8 cellular contexts compared by ENCODE assay signal in the genomic region with DNA sequence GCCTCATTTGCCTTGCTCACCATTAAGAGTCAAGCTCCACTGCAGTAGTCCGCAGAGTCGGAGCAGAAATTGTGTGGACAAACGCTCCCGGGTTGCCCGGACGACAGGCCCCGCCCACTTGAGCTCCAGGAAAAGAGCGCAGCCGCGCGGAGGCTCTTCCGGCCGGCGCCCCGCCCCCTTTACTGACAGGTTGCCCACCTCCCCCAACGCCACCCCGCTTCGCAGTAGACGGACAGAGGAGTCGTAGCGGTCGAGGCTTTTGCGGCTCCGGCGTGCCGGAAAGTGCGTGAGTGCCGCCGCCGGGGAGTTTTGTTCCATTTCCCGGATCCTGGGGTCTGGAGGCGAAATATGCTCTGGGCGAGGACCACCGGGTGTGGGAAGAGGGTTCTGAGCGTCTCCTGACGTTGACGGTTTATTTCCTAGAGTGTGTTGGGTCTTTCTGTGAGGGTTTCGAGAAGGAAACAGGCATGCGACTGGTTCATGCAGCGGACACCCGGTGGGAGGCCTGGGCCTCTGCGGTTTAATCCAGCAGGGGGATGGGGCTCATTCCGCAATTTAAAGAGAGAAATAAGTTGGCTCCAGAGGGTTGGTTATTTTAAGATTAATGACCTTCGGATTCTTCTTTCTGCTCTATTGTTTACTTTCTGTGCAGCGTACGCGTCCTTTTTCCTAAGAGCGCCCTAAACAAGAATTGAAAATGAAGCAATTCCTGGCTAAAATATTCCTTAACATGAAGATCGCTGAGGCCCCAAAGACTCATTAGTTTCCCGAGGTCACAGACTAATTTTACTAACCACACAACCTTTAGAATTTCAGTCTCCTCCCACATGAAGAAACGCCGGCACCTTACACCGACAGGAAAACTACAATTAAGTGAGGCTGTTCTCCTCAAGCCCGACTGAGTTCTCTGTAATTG. TPM values are rescaled to one million over a fixed set of nuclear protein-coding genes. Genes with fewer than 3 reads are reported as not detected.
DNase-seq lines count a peak whose midpoint lies in the region; ATAC-seq and TF ChIP-seq lines count a peak whose summit lies in the region.

A gene with protein sequence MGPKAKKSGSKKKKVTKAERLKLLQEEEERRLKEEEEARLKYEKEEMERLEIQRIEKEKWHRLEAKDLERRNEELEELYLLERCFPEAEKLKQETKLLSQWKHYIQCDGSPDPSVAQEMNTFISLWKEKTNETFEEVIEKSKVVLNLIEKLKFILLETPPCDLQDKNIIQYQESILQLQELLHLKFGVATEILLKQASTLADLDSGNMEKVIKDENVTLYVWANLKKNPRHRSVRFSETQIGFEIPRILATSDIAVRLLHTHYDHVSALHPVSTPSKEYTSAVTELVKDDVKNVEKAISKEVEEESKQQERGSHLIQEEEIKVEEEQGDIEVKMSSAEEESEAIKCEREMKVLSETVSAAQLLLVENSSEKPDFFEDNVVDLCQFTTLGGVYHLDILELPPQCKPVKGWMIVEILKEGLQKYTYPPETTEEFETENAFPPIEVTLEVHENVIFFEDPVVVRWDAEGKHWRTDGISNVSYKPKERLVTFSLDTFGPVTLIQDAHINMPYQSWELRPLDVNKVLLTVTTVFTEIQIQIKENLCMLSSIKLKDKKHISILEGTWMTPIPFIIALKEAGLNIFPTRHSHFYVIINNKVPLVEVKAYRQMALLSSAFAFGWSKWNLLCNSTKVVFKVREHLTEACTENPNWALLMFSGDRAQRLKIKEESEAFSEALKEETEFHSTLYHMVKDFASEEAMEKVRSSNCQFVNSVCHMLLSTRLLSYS (minus strand): TSS at position 105 of the 916 bp plus-strand sequence. CDS start 82 bp downstream, at position 23.
A gene with protein sequence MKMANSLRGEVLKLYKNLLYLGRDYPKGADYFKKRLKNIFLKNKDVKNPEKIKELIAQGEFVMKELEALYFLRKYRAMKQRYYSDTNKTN (plus strand): TSS at position 182 of the 916 bp plus-strand sequence. CDS start 8,720 bp downstream, outside the sequence.

- H3K4me3 Mint-ChIP-seq in CD4-positive, alpha-beta T cell, result peak within 1 kb of the TSS; percentile 98
- H3K4me3 Mint-ChIP-seq in activated CD4-positive, alpha-beta memory T cell treated with anti-CD3 and anti-CD28 coated beads for 36 hours, result peak within 1 kb of the TSS; percentile 95

- CTCF ChIA-PET in CD4-positive, alpha-beta T cell (lab: Charles Lee), result interaction anchor here (0.9 to 1.7 kb wide), 3 partner anchors 9 to 46 kb away, joined by 3 to 8 read pairs (median 4); no protein-coding TSS in a partner anchor
- CTCF ChIA-PET in activated CD4-positive, alpha-beta memory T cell treated with anti-CD3 and anti-CD28 coated beads for 36 hours (lab: Charles Lee), result interaction anchor here (0.5 to 2.9 kb wide), 5 partner anchors 40 to 1863 kb away, joined by 3 to 27 read pairs (median 7); no protein-coding TSS in a partner anchor

- TF ChIP-seq CTCF in CD4-positive, alpha-beta T cell (IDR thresholded peaks at IDR 0.05), result no peak
- peak in 21 of 56 donors; percentile 2 to 42 (median 19) for TF ChIP-seq CTCF in dorsolateral prefrontal cortex (IDR thresholded peaks at IDR 0.05 in 54 of 56, conservative IDR thresholded peaks at IDR 0.05 in 2 of 56; ENCODE audit: low read depth in 1 of 56, partially characterized antibody in 56 of 56)
- no peak for TF ChIP-seq CTCF in liver (IDR thresholded peaks at IDR 0.05; ENCODE audit: low read depth, low read length, missing input control)

- no peaks in the 10 kb centered on the region for H3K27me3 Mint-ChIP-seq in CD4-positive, alpha-beta T cell
- no peaks in the 10 kb centered on the region for H3K27me3 Mint-ChIP-seq in activated CD4-positive, alpha-beta memory T cell treated with anti-CD3 and anti-CD28 coated beads for 36 hours

- POLR2A ChIA-PET in CD4-positive, alpha-beta T cell (lab: Charles Lee), result interaction anchor here (0.7 to 1.9 kb wide), 12 partner anchors 9 to 1637 kb away, joined by 3 to 14 read pairs (median 6); a partner anchor contains a TSS
- POLR2A ChIA-PET in activated CD4-positive, alpha-beta memory T cell treated with anti-CD3 and anti-CD28 coated beads for 36 hours (lab: Charles Lee), result interaction anchor here (0.9 kb wide), 1 partner anchor 144 kb away, joined by 3 read pairs; no protein-coding TSS in a partner anchor

- H3K4me1 Mint-ChIP-seq in CD4-positive, alpha-beta T cell (ENCODE audit: low read depth), result peaks cover 51% of the 10 kb centered on the region
- peaks cover 21% of the 10 kb centered on the region for H3K4me1 Mint-ChIP-seq in activated CD4-positive, alpha-beta memory T cell treated with anti-CD3 and anti-CD28 coated beads for 36 hours (ENCODE audit: low read depth)

- H3K4me3 ChIP-seq in dorsolateral prefrontal cortex (peak within 1 kb of the TSS; percentile 52 to 97 (median 85)), liver (ENCODE audit: low read depth in 1 of 3, low read length in 3 of 3) (peak within 1 kb of the TSS; percentile 68 to 94 (median 92))

- peaks cover 17% of the 10 kb centered on the region for H3K36me3 Mint-ChIP-seq in CD4-positive, alpha-beta T cell (ENCODE audit: low read depth)
- H3K36me3 Mint-ChIP-seq in activated CD4-positive, alpha-beta memory T cell treated with anti-CD3 and anti-CD28 coated beads for 36 hours, result peaks cover 1% of the 10 kb centered on the region

- H3K9ac ChIP-seq in liver (ENCODE audit: low read depth in 1 of 2, low read length in 2 of 2), result peak within 1 kb of the TSS; percentile 61 to 99

- H3K4me1 ChIP-seq in liver (ENCODE audit: control insufficient read depth in 4 of 4, insufficient read depth in 4 of 4, low read length in 3 of 4), result peaks cover 0 to 17% (median 9%) of the 10 kb centered on the region in 4 donors

- H3K27ac ChIP-seq in CD4-positive, alpha-beta T cell (ENCODE audit: low read depth, low read length), result peak within 1 kb of the TSS; percentile 92
- H3K27ac ChIP-seq in dorsolateral prefrontal cortex (peak within 1 kb of the TSS; percentile 63 to 98 (median 92)), liver (ENCODE audit: low read depth in 1 of 2, low read length in 2 of 2) (peak within 1 kb of the TSS; percentile 96 to 97)

- peak in 1 of 2 donors; percentile 23 for TF ChIP-seq RAD21 in liver (IDR thresholded peaks at IDR 0.05)

- WGBS in liver, result under 1% methylated on average over 54 of the region's 54 CpGs

- H3K9me3 ChIP-seq in CD4-positive, alpha-beta T cell (ENCODE audit: control insufficient read depth, low read length), result no peaks in the 10 kb centered on the region
- no peaks in the 10 kb centered on the region for H3K9me3 ChIP-seq in liver (ENCODE audit: control insufficient read depth in 4 of 4, low read length in 3 of 4)

- intact Hi-C loops in CD4-positive, alpha-beta T cell (cut with DNase I, micrococcal nuclease), result loop anchor here (1.0 to 5.0 kb wide), 3 partner anchors 42 to 192 kb away; no protein-coding TSS in a partner anchor
- intact Hi-C loops in activated CD4-positive, alpha-beta memory T cell treated with anti-CD3 and anti-CD28 coated beads for 36 hours (cut with micrococcal nuclease), result loop anchor here (1.0 to 5.0 kb wide), 3 partner anchors 55 to 143 kb away; a partner anchor contains a TSS
- intact Hi-C loops in dorsolateral prefrontal cortex (cut with DNase I), result loop anchor here (5.0 kb wide), 1 partner anchor 57 kb away; a partner anchor contains a TSS

- ATAC-seq in CD4-positive, alpha-beta T cell (ENCODE audit: poor library complexity), result peak; percentile 94
- ATAC-seq in GM19452 (IDR thresholded peaks at IDR 0.05; ENCODE audit: unreplicated experiment) (peak; percentile 90), HG03575 (IDR thresholded peaks at IDR 0.05; ENCODE audit: extremely low read depth, insufficient number of reproducible peaks, low FRiP score, unreplicated experiment) (peak; percentile 85)

- H3K36me3 ChIP-seq in liver (ENCODE audit: control insufficient read depth in 4 of 4, insufficient read depth in 3 of 4, low read depth in 1 of 4, low read length in 3 of 4), result no peaks in the 10 kb centered on the region

- H3K9me3 Mint-ChIP-seq in CD4-positive, alpha-beta T cell, result no peaks in the 10 kb centered on the region
- H3K9me3 Mint-ChIP-seq in activated CD4-positive, alpha-beta memory T cell treated with anti-CD3 and anti-CD28 coated beads for 36 hours, result no peaks in the 10 kb centered on the region

- DNase-seq in CD4-positive, alpha-beta T cell, result peak; percentile 89 to 97 (median 94)
- DNase-seq in NCI-H82 (lab: John Stamatoyannopoulos, UW), result peak; percentile 99
- DNase-seq in activated CD4-positive, alpha-beta memory T cell treated with anti-CD3 and anti-CD28 coated beads for 36 hours, result peak; percentile 97
- peak; percentile 88 to 95 (median 94) for DNase-seq in dorsolateral prefrontal cortex
- DNase-seq in stimulated activated CD4-positive, alpha-beta T cell treated with anti-CD3 and anti-CD28 coated beads, Interleukin-4, amount 100 ng/mL, for 1 hour, result peak; percentile 97

- H3K27me3 ChIP-seq in CD4-positive, alpha-beta T cell (ENCODE audit: control insufficient read depth, insufficient read depth, low read length), result no peaks in the 10 kb centered on the region
- H3K27me3 ChIP-seq in dorsolateral prefrontal cortex, result no peaks in the 10 kb centered on the region
- H3K27me3 ChIP-seq in liver (ENCODE audit: control insufficient read depth in 4 of 4, insufficient read depth in 4 of 4, low read length in 3 of 4), result no peaks in the 10 kb centered on the region

- peak within 1 kb of the TSS; percentile 98 for H3K27ac Mint-ChIP-seq in CD4-positive, alpha-beta T cell
- peak within 1 kb of the TSS; percentile 92 for H3K27ac Mint-ChIP-seq in activated CD4-positive, alpha-beta memory T cell treated with anti-CD3 and anti-CD28 coated beads for 36 hours

TF ChIP-seq in liver, 16 proteins besides CTCF, POLR2A, EP300 and RAD21 (continues in another document):
- no peak for TF ChIP-seq NR2F2 (IDR thresholded peaks at IDR 0.05)
- TF ChIP-seq SP1 (IDR thresholded peaks at IDR 0.05), result peak; percentile 61
- TF ChIP-seq FOXA1 (IDR thresholded peaks at IDR 0.05), result no peak
- TF ChIP-seq, protein P1, sequence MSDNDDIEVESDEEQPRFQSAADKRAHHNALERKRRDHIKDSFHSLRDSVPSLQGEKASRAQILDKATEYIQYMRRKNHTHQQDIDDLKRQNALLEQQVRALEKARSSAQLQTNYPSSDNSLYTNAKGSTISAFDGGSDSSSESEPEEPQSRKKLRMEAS (IDR thresholded peaks at IDR 0.05), result peak; percentile 49
- no peak for TF ChIP-seq YY1 (IDR thresholded peaks at IDR 0.05)

RNA-seq across cellular contexts. Expression of the first gene that starts in this region (rescaled TPM):
- under 1 TPM in 1 of 2 experiments, not detected in 1; 0.36 TPM for total RNA-seq in CD4-positive, alpha-beta T cell
- total RNA-seq in activated CD4-positive, alpha-beta memory T cell treated with anti-CD3 and anti-CD28 coated beads for 36 hours, result under 1 TPM in 1 of 2 experiments, not detected in 1; 0.10 TPM
- total RNA-seq in dorsolateral prefrontal cortex (10 to 100 TPM in 3 of 120 experiments, 1 to 10 TPM in 117; 2.2 to 10.9 (median 6.2) TPM), liver (under 1 TPM in 1 of 2 donors, not detected in 1; 0.17 TPM)
- polyA plus RNA-seq in liver, result under 1 TPM; 0.07 to 0.14 TPM

RNA-seq across cellular contexts. Expression of the second gene that starts in this region (rescaled TPM):
- total RNA-seq in CD4-positive, alpha-beta T cell, result 10 to 100 TPM; 32.9 to 39.8 TPM
- 10 to 100 TPM in 1 of 2 experiments, 1 to 10 TPM in 1; 9.8 to 10.1 TPM for total RNA-seq in activated CD4-positive, alpha-beta memory T cell treated with anti-CD3 and anti-CD28 coated beads for 36 hours
- 10 to 100 TPM; 33.4 to 70.2 (median 44.9) TPM for total RNA-seq in dorsolateral prefrontal cortex
- total RNA-seq in liver, result 10 to 100 TPM; 25.4 to 65.8 TPM
- polyA plus RNA-seq in liver, result 100 to 1,000 TPM in 1 of 2 donors, 10 to 100 TPM in 1; 22.8 to 141 TPM

Comparison
In these comparisons a context has a peak if more than half of its experiments do, and no peak if none do; other contexts are left out.
1. Peak in every context shown above with its lines: DNase-seq, ATAC-seq, H3K4me3 ChIP-seq and H3K27ac ChIP-seq.